In genomic region chr10:31739759-31740158, GRCh38 we compare ENCODE assay signal across 1 cellular context.
TF ChIP-seq lines count a peak whose summit lies in the region.

No MANE protein-coding gene starts in this region.

TF ChIP-seq in H1, 55 proteins besides CTCF, POLR2A, EP300 and RAD21 (continued from another document):
- TF ChIP-seq SP1 (IDR thresholded peaks at IDR 0.05; ENCODE audit: low read depth, low read length) (no peak), CTBP2 (IDR thresholded peaks at IDR 0.05; ENCODE audit: borderline replicate concordance, insufficient read depth, insufficient read length, low read length) (no peak), BCL11A (IDR thresholded peaks at IDR 0.05; ENCODE audit: low read depth in 2 of 2, low read length in 2 of 2) (no peak), RXRA (IDR thresholded peaks at IDR 0.05; ENCODE audit: insufficient read depth, low read depth, low read length) (no peak)
